ENCODE assay signal across 17 cellular contexts in the genomic region with DNA sequence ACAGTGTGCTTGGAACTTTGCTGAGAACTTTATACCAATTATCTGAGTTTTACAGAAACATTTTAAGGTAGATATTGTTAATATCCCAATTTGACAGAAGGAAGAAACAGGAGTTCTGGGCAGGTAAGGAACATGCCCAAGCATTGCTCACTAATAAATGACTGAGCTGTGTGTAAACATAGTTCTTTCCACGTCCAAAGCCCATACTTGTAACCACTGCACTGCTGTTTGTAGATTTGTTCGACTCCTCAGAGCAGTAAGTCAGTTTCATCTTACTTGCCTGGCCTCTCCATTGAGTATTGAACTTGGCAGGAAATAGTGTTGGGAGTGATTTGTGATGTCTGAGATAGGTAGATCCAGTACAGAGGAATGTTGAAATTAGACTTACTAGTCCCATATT.
DNase-seq lines count a peak whose midpoint lies in the region; ATAC-seq, FAIRE-seq and TF ChIP-seq lines count a peak whose summit lies in the region.
"Had no signal": no experiment of that assay in that cellular context is flagged by ENCODE, and none has a peak within 500 bp of the region (broad histone marks: within the 10 kb centered on the region; RNA-seq: fewer than 3 reads in every experiment).

No MANE protein-coding gene starts in this region.

- H3K79me2 ChIP-seq in HepG2 (ENCODE audit: insufficient read depth, low read length) (no peaks in the 10 kb centered on the region), hepatocyte (peaks cover 3% of the 10 kb centered on the region), smooth muscle cell (ENCODE audit: low read depth) (peaks cover 15% of the 10 kb centered on the region)

- no peak overlapping the region for H2AFZ ChIP-seq in HepG2 (ENCODE audit: low read length)
- H2AFZ ChIP-seq in hepatocyte, result no peak overlapping the region
- no peak overlapping the region for H2AFZ ChIP-seq in smooth muscle cell (ENCODE audit: low read depth)

- intact Hi-C loops in HepG2 (cut with micrococcal nuclease; ENCODE audit: unreplicated experiment), result no loop called here
- intact Hi-C loops in right lobe of liver (cut with DNase I), result no loop called here
- intact Hi-C loops in sigmoid colon (cut with DNase I), result no loop called here

- H4K20me1 ChIP-seq in HepG2 (ENCODE audit: insufficient read depth, low read length), result no peaks in the 10 kb centered on the region
- H4K20me1 ChIP-seq in hepatocyte (ENCODE audit: insufficient read depth, poor library complexity, severe bottlenecking), result no peaks in the 10 kb centered on the region
- peaks cover 67% of the 10 kb centered on the region for H4K20me1 ChIP-seq in smooth muscle cell (ENCODE audit: low read depth)

- no peaks in the 10 kb centered on the region for H3K9me2 ChIP-seq in hepatocyte (replicated peaks; ENCODE audit: insufficient read depth)

- peak; percentile 74 for ATAC-seq in HepG2
- no peak for ATAC-seq in right lobe of liver
- no peak for ATAC-seq in HG03175 (IDR thresholded peaks at IDR 0.05; ENCODE audit: unreplicated experiment)

- BruUV-seq in HepG2 (replicated peaks; lab: Mats Ljungman, UMichigan), result no TSS peak

- peaks cover 10% of the 10 kb centered on the region for H3K4me1 ChIP-seq in HepG2 (ENCODE audit: insufficient read depth, low read length)
- no peaks in the 10 kb centered on the region for H3K4me1 ChIP-seq in right lobe of liver
- H3K4me1 ChIP-seq in hepatocyte (ENCODE audit: insufficient read depth), result no peaks in the 10 kb centered on the region
- peaks cover 9% of the 10 kb centered on the region for H3K4me1 ChIP-seq in smooth muscle cell (ENCODE audit: low read depth)
- no peaks in the 10 kb centered on the region for H3K4me1 ChIP-seq in sigmoid colon

- H3K9ac ChIP-seq in HepG2 (ENCODE audit: insufficient read depth, low read depth, low read length) (no peak overlapping the region), smooth muscle cell (ENCODE audit: low read depth) (no peak overlapping the region)

- CTCF ChIA-PET in HepG2 (lab: Yijun Ruan, JAX; ENCODE audit: low intra/inter-chr PET ratio, low total read pairs), result no interaction called here

- DNase-seq in HepG2 (ENCODE audit: low spot score) (no peak), right lobe of liver (no peak), bronchial epithelial cell (ENCODE audit: low read depth) (peak; percentile 97), hepatocyte (ENCODE audit: low spot score) (no peak), smooth muscle cell (lab: John Stamatoyannopoulos, UW; ENCODE audit: unreplicated experiment) (no peak), sigmoid colon (no peak)
- no peak for DNase-seq in activated CD4-positive, CD25-positive, alpha-beta regulatory T cell treated with anti-CD3 and anti-CD28 coated beads, Interleukin-2, amount 50 U/mL, for 72 hours
- DNase-seq: C1 segment of cervical spinal cord; CD4-positive, alpha-beta T cell; DND-41; GDM1; GOT3; H9 had no signal

- H3K4me2 ChIP-seq in HepG2 (ENCODE audit: low read depth, low read length) (no peak overlapping the region; the same call in 1 of the 2 replicates), hepatocyte (no peak overlapping the region), smooth muscle cell (no peak overlapping the region)

- peaks cover 15% of the 10 kb centered on the region for H3F3A ChIP-seq in smooth muscle cell (ENCODE audit: low read depth)

- no peak overlapping the region for H3K4me3 ChIP-seq in HepG2 (replicated peaks in 1 of 3; ENCODE audit: insufficient read depth in 1 of 3, low read depth in 2 of 3, low read length in 3 of 3)
- H3K4me3 ChIP-seq in right lobe of liver, result no peak overlapping the region
- no peak overlapping the region for H3K4me3 ChIP-seq in bronchial epithelial cell (ENCODE audit: low read depth, low read length)
- H3K4me3 ChIP-seq in hepatocyte, result no peak overlapping the region
- H3K4me3 ChIP-seq in smooth muscle cell, result no peak overlapping the region
- H3K4me3 ChIP-seq in sigmoid colon, result no peak overlapping the region

- TF ChIP-seq CTCF in HepG2 (CRISPR knock-in tag; IDR thresholded peaks at IDR 0.05) (no peak), right lobe of liver (IDR thresholded peaks at IDR 0.05) (no peak), bronchial epithelial cell (IDR thresholded peaks at IDR 0.05; ENCODE audit: insufficient read depth, low read length, severe bottlenecking) (no peak), hepatocyte (IDR thresholded peaks at IDR 0.05; ENCODE audit: poor library complexity) (no peak), smooth muscle cell (IDR thresholded peaks at IDR 0.05; ENCODE audit: borderline replicate concordance, insufficient read depth, poor library complexity, severe bottlenecking) (no peak), sigmoid colon (IDR thresholded peaks at IDR 0.05) (no peak)

- H3K36me3 ChIP-seq in HepG2 (replicated peaks in 1 of 2; ENCODE audit: control insufficient read depth in 1 of 2, insufficient read depth in 2 of 2, low read length in 2 of 2) (no peaks in the 10 kb centered on the region), right lobe of liver (no peaks in the 10 kb centered on the region), bronchial epithelial cell (ENCODE audit: control insufficient read depth, insufficient read depth, low read length) (no peaks in the 10 kb centered on the region), hepatocyte (replicated peaks; ENCODE audit: insufficient read depth, low read depth) (no peaks in the 10 kb centered on the region), smooth muscle cell (ENCODE audit: low read depth) (no peaks in the 10 kb centered on the region), sigmoid colon (no peaks in the 10 kb centered on the region)

- WGBS in HepG2 (ENCODE audit: low lambda C conversion rate), result 8% methylated on average over 2 of the region's 2 CpGs
- 38% methylated on average over 2 of the region's 2 CpGs for WGBS in right lobe of liver (ENCODE audit: insufficient coverage, low coverage, low lambda C conversion rate, missing lambda C conversion rate)
- 35% methylated on average over 2 of the region's 2 CpGs for WGBS in hepatocyte (ENCODE audit: low lambda C conversion rate, missing lambda C conversion rate)
- WGBS in smooth muscle cell (ENCODE audit: low lambda C conversion rate), result 51% methylated on average over 2 of the region's 2 CpGs
- WGBS in sigmoid colon, 2 donors, result 35 to 67% methylated on average over 2 of the region's 2 CpGs

- no peak overlapping the region for H3K27ac ChIP-seq in HepG2 (ENCODE audit: extremely low read length, insufficient read depth, low read length)
- H3K27ac ChIP-seq in right lobe of liver, result no peak overlapping the region
- H3K27ac ChIP-seq in hepatocyte, result peak overlapping the region; percentile 14
- H3K27ac ChIP-seq in smooth muscle cell (ENCODE audit: low read depth), result peak overlapping the region; percentile 41
- no peak overlapping the region for H3K27ac ChIP-seq in sigmoid colon

- TF ChIP-seq POLR2A in HepG2 (IDR thresholded peaks at IDR 0.05; ENCODE audit: insufficient read depth in 1 of 2, low read depth in 2 of 2, low read length in 2 of 2), result no peak
- no peak for TF ChIP-seq POLR2A in right lobe of liver (IDR thresholded peaks at IDR 0.05)
- no peak for TF ChIP-seq POLR2A in sigmoid colon (IDR thresholded peaks at IDR 0.05)

- in situ Hi-C loops in HepG2 (cut with HindIII; ENCODE audit: extremely low pct_ligation_motif_present, low pct_unique_long_range_greater_than_20kb), result no loop called here

- H3K27me3 ChIP-seq in HepG2 (ENCODE audit: control insufficient read depth in 1 of 2, insufficient read depth in 2 of 2, low read length in 2 of 2), result no peaks in the 10 kb centered on the region; a peak in 1 of 5 replicates
- no peaks in the 10 kb centered on the region for H3K27me3 ChIP-seq in right lobe of liver
- H3K27me3 ChIP-seq in bronchial epithelial cell (ENCODE audit: control insufficient read depth, insufficient read depth, low read length), result no peaks in the 10 kb centered on the region
- H3K27me3 ChIP-seq in hepatocyte, result no peaks in the 10 kb centered on the region
- no peaks in the 10 kb centered on the region for H3K27me3 ChIP-seq in smooth muscle cell (ENCODE audit: low read depth)
- H3K27me3 ChIP-seq in sigmoid colon, result no peaks in the 10 kb centered on the region

- POLR2A ChIA-PET in HepG2 (lab: Yijun Ruan, JAX), result no interaction called here

- H3K9me3 ChIP-seq in HepG2 (ENCODE audit: low read length), result no peaks in the 10 kb centered on the region
- no peaks in the 10 kb centered on the region for H3K9me3 ChIP-seq in right lobe of liver
- no peaks in the 10 kb centered on the region for H3K9me3 ChIP-seq in hepatocyte (ENCODE audit: low read depth)
- no peaks in the 10 kb centered on the region for H3K9me3 ChIP-seq in smooth muscle cell (replicated peaks; ENCODE audit: low read depth)
- no peaks in the 10 kb centered on the region for H3K9me3 ChIP-seq in sigmoid colon

- no peak for TF ChIP-seq RAD21 in HepG2 (CRISPR knock-in tag; IDR thresholded peaks at IDR 0.05)

- FAIRE-seq in HepG2 (lab: Jason Lieb, UNC) (no peak), bronchial epithelial cell (lab: Jason Lieb, UNC) (peak; percentile 64)
- FAIRE-seq: A204.1, GM12892, GM19239 had no signal

- TF ChIP-seq EP300 in HepG2 (IDR thresholded peaks at IDR 0.05; ENCODE audit: low read depth in 2 of 2, low read length in 2 of 2), result no peak
- TF ChIP-seq EP300 in HepG2 (CRISPR knock-in tag; IDR thresholded peaks at IDR 0.05; ENCODE audit: borderline replicate concordance), result no peak
- no peak for TF ChIP-seq EP300 in sigmoid colon (IDR thresholded peaks at IDR 0.05)

TF ChIP-seq in HepG2, 621 proteins besides CTCF, POLR2A, EP300 and RAD21:
- TF ChIP-seq FOXA3 (CRISPR knock-in tag; IDR thresholded peaks at IDR 0.05), result 0 out of 2 replicates have a peak, but pooled peaks have one; percentile 12
- TF ChIP-seq ZBTB8A (CRISPR knock-in tag; IDR thresholded peaks at IDR 0.05; ENCODE audit: borderline replicate concordance, low read depth), result no peak

Comparison
In these comparisons a context has a peak if more than half of its experiments do, and no peak if none do; other contexts are left out.
1. H3K27ac ChIP-seq: peak in hepatocyte (single experiment) and smooth muscle cell (single experiment); none in HepG2 (single experiment), right lobe of liver (0 of 3) and sigmoid colon (0 of 4).